1 cellular context compared by ENCODE assay signal in genomic region chr12:72610854-72611358, GRCh38.
TF ChIP-seq lines count a peak whose summit lies in the region.

No MANE protein-coding gene starts in this region.

TF ChIP-seq in HepG2, 621 proteins besides CTCF, POLR2A, EP300 and RAD21 (continued from another document):
- TF ChIP-seq HNF1B (CRISPR knock-in tag; IDR thresholded peaks at IDR 0.05): no peak
